22 cellular contexts compared by ENCODE assay signal in the genomic region with DNA sequence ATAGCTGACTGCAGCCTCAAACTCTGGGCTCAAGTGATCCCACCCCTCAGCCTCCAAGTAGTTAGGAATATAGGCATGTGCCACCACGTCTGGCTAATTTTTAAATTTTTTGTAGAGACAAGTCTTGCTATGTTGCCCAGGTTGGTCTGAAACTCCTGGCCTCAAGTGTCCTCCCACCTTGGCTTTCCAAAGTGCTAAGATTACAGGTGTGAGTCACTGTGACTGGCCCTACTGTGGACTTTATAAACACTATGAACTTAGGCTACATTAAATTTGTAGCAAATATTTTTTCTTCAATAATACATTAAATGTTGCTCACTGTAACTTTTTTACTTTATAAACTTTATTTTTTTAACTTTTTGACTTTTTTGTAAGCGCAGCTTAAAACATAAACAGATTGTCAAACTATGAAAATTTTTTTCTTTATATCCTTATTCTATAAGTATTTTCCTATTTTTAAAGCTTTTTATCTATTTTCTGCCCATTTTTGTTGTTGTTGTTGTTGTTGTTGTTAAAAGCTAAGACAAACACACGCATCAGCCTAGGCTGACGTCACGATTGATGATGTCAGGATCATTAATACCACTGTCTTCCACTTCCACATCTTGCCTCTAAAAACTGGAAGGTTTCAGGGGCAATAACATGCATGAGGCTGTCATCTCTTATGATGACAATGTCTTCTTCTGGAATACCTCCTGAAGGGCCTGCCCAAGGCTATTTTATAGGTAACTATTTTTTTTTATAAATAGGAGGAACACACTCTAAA.
"Had no signal": no experiment of that assay in that cellular context is flagged by ENCODE, and none has a peak within 500 bp of the region (broad histone marks: within the 10 kb centered on the region; RNA-seq: fewer than 3 reads in every experiment).

No MANE protein-coding gene starts in this region.

- H3K9me3 ChIP-seq: heart left ventricle, left ventricle myocardium inferior, lower lobe of right lung, pancreas, thoracic aorta, transverse colon had no signal

- H3K4me3 ChIP-seq: heart left ventricle, left ventricle myocardium inferior, lower lobe of right lung, pancreas, thoracic aorta, transverse colon had no signal

- ATAC-seq: effector memory CD8-positive, alpha-beta T cell; heart left ventricle; left cardiac atrium; lower lobe of right lung; pancreas; sciatic nerve; stimulated activated naive B cell treated with anti-CD40 and anti-IgM and Interleukin-4, amounts not matched to agents 10 μg/mL and 1 μg/mL and 100 μg/mL, for 72 hours; stimulated activated naive CD8-positive, alpha-beta T cell treated with anti-CD3 and anti-CD28 coated beads, Interleukin-15, amount 100 ng/mL, for 72 hours had no signal

- H3K4me1 ChIP-seq: left ventricle myocardium inferior, lower lobe of right lung, pancreas had no signal

- H3K27me3 Mint-ChIP-seq: dendritic cell treated with granulocyte-macrophage colony-stimulating factor and Interleukin-4, amounts not matched to agents 40 ng/mL and 50 ng/mL, for 4 days; progenitor cell of endocrine pancreas; stimulated activated naive B cell treated with anti-CD40 and anti-IgM and Interleukin-4, amounts not matched to agents 10 μg/mL and 1 μg/mL and 100 μg/mL, for 72 hours had no signal

- H3K9me3 Mint-ChIP-seq: dendritic cell treated with granulocyte-macrophage colony-stimulating factor and Interleukin-4, amounts not matched to agents 40 ng/mL and 50 ng/mL, for 4 days; effector memory CD8-positive, alpha-beta T cell; nephron; stimulated activated naive CD8-positive, alpha-beta T cell treated with anti-CD3 and anti-CD28 coated beads, Interleukin-15, amount 100 ng/mL, for 72 hours had no signal

- H3K27ac ChIP-seq: heart left ventricle, left ventricle myocardium inferior, lower lobe of right lung, pancreas, thoracic aorta had no signal

- FAIRE-seq: frontal cortex, kidney, pancreas had no signal

- DNase-seq: effector memory CD8-positive, alpha-beta T cell; heart left ventricle; hypothalamus; kidney; left cardiac atrium; left ventricle myocardium inferior; lower lobe of right lung; mesenchymal stem cell; naive B cell; occipital lobe; pancreas; stimulated activated CD4-positive, alpha-beta T cell treated with anti-CD3 and anti-CD28 coated beads, Interleukin-2, amount 100 ng/mL, for 24 hours; stimulated activated CD4-positive, alpha-beta T cell treated with anti-CD3 and anti-CD28 coated beads, Interleukin-4, amount 100 ng/mL, for 4 hours; stimulated activated naive B cell treated with anti-CD40 and anti-IgM and Interleukin-4, amounts not matched to agents 10 μg/mL and 1 μg/mL and 100 μg/mL, for 72 hours; stimulated activated naive CD8-positive, alpha-beta T cell treated with anti-CD3 and anti-CD28 coated beads, Interleukin-15, amount 100 ng/mL, for 72 hours; transverse colon had no signal

- H3K4me3 Mint-ChIP-seq: dendritic cell treated with granulocyte-macrophage colony-stimulating factor and Interleukin-4, amounts not matched to agents 40 ng/mL and 50 ng/mL, for 4 days; effector memory CD8-positive, alpha-beta T cell; naive B cell; nephron; stimulated activated naive B cell treated with anti-CD40 and anti-IgM and Interleukin-4, amounts not matched to agents 10 μg/mL and 1 μg/mL and 100 μg/mL, for 72 hours; stimulated activated naive CD8-positive, alpha-beta T cell treated with anti-CD3 and anti-CD28 coated beads, Interleukin-15, amount 100 ng/mL, for 72 hours had no signal

- H3K4me1 Mint-ChIP-seq: naive B cell; stimulated activated naive B cell treated with anti-CD40 and anti-IgM and Interleukin-4, amounts not matched to agents 10 μg/mL and 1 μg/mL and 100 μg/mL, for 72 hours; stimulated activated naive CD8-positive, alpha-beta T cell treated with anti-CD3 and anti-CD28 coated beads, Interleukin-15, amount 100 ng/mL, for 72 hours had no signal

- H3K36me3 ChIP-seq: heart left ventricle, left ventricle myocardium inferior, lower lobe of right lung, pancreas, thoracic aorta, transverse colon had no signal

- H3K27me3 ChIP-seq: heart left ventricle, pancreas, transverse colon had no signal

- H3K36me3 Mint-ChIP-seq: naive B cell; stimulated activated naive B cell treated with anti-CD40 and anti-IgM and Interleukin-4, amounts not matched to agents 10 μg/mL and 1 μg/mL and 100 μg/mL, for 72 hours had no signal

- H3K27ac Mint-ChIP-seq: dendritic cell treated with granulocyte-macrophage colony-stimulating factor and Interleukin-4, amounts not matched to agents 40 ng/mL and 50 ng/mL, for 4 days; effector memory CD8-positive, alpha-beta T cell; naive B cell; nephron; progenitor cell of endocrine pancreas; stimulated activated naive B cell treated with anti-CD40 and anti-IgM and Interleukin-4, amounts not matched to agents 10 μg/mL and 1 μg/mL and 100 μg/mL, for 72 hours had no signal
